Comparison of ENCODE assay signal across 17 cellular contexts in the genomic region with DNA sequence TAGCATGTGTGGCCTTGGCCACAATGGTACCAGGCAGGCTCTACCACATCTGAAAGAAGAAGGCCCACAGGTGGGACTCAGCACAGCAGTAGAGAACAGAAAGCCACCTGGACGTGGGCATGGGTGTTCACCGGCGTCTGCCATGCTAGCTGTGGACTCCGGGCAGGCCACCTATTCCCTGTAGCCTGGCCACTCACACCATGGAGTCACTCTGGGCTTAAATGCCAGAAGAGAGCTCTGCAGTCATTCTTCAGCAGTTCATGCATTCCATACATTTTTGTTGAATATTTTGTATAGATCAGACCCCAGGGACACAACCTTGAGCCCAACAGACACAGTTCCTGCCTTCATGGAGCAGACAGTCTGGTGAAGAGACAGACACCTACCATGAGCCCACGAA.
DNase-seq lines count a peak whose midpoint lies in the region; ATAC-seq and TF ChIP-seq lines count a peak whose summit lies in the region.
"Had no signal": no experiment of that assay in that cellular context is flagged by ENCODE, and none has a peak within 500 bp of the region (broad histone marks: within the 10 kb centered on the region; RNA-seq: fewer than 3 reads in every experiment).

No MANE protein-coding gene starts in this region.

- no peaks in the 10 kb centered on the region for H3K27me3 Mint-ChIP-seq in brain

- no peak overlapping the region for H3K4me3 Mint-ChIP-seq in brain
- H3K4me3 Mint-ChIP-seq: CD8-positive, alpha-beta T cell; H9; IgD-negative memory B cell had no signal

- peaks cover 0 to 6% (median 0%) of the 10 kb centered on the region in 5 experiments for H3K9me3 Mint-ChIP-seq in brain
- H3K9me3 Mint-ChIP-seq: CD8-positive, alpha-beta T cell had no signal

- peaks cover 38% of the 10 kb centered on the region for H3K4me1 Mint-ChIP-seq in brain
- H3K4me1 Mint-ChIP-seq: IgD-negative memory B cell had no signal

- no peak for TF ChIP-seq CTCF in brain (conservative IDR thresholded peaks at IDR 0.05)

- peak overlapping the region; percentile 40 to 81 (median 61) for H3K27ac Mint-ChIP-seq in brain
- H3K27ac Mint-ChIP-seq: CD8-positive, alpha-beta T cell; IgD-negative memory B cell had no signal

- DNase-seq in GM03348 (ENCODE audit: low spot score): peak; percentile 21
- DNase-seq in stimulated activated naive CD8-positive, alpha-beta T cell treated with anti-CD3 and anti-CD28 coated beads, Interleukin-15, Interleukin-2, amounts not matched to agents 100 U/mL and 50 U/mL, for 24 hours: no peak
- no peak for DNase-seq in HuH-7.5 (ENCODE audit: low spot score)
- no peak for DNase-seq in NK-92 treated with Interleukin-12 subunit alpha and Interleukin-12 subunit beta, amount 100 ng/mL, for 24 hours (lab: John Stamatoyannopoulos, UW)
- DNase-seq: CD8-positive, alpha-beta T cell; DMS79; NCI-H1417; NCI-H1930; NCI-H82; SW 1271 had no signal

- peak overlapping the region; percentile 62 for H3K27ac ChIP-seq in layer of hippocampus (ENCODE audit: low read depth, low read length)

- H3K27me3 ChIP-seq in layer of hippocampus (ENCODE audit: control insufficient read depth, insufficient read depth, low read length): no peaks in the 10 kb centered on the region
- H3K27me3 ChIP-seq: BE2C had no signal

- peaks cover 85% of the 10 kb centered on the region for H3K36me3 Mint-ChIP-seq in brain
- H3K36me3 Mint-ChIP-seq: CD8-positive, alpha-beta T cell; IgD-negative memory B cell had no signal

- peak; percentile 12 for ATAC-seq in stimulated activated naive CD8-positive, alpha-beta T cell treated with anti-CD3 and anti-CD28 coated beads, Interleukin-15, Interleukin-2, amounts not matched to agents 100 U/mL and 50 U/mL, for 24 hours
- ATAC-seq in HG03354 (IDR thresholded peaks at IDR 0.05; ENCODE audit: poor library complexity, severe bottlenecking, unreplicated experiment): no peak
- ATAC-seq in GM18873 (IDR thresholded peaks at IDR 0.05; ENCODE audit: low FRiP score, unreplicated experiment): no peak
- ATAC-seq: CD8-positive, alpha-beta T cell had no signal
